7 cellular contexts compared by ENCODE assay signal in the genomic region with DNA sequence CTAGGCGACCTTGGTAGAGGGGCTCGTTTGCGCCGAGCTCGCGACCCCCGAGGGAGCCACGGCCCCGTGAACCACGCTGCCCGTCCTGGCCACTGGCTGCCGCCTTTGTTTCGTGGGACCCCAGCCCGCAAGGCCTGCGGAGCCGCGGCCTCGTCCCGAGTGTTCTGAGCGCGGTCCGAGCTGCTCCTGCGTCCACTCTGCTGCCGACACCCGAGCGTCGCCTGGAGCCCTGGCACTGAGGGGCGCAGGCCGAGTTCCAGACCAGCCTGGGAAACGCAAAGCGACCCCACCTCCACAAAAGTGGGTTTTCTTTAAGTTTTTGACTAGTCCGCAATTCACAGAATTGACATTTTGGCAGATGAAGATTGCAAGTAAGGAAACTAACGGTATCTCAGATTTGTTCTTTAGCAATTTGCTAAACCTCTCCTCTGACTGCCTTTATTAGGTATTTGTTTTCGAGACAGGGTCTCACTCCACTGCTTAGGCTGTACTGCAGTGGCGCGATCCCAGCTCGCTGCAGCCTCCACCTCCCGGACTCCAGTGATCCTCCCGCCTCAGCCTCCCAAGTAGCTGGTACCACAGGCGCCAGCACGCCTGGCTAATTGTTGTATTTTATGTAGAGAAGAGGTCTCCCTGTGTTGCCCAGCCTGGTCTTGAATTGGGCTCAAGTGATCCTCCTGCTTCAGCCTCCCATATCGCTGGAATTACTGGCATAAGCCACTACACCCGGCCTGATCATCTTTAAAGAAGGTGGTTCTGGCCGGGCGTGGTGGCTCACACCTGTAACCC. TPM values are rescaled to one million over a fixed set of nuclear protein-coding genes. Genes with fewer than 3 reads are reported as not detected.
A peak's percentile ranks its signal among the peaks of the same experiment; 100 is the strongest.
DNase-seq lines count a peak whose midpoint lies in the region; ATAC-seq and TF ChIP-seq lines count a peak whose summit lies in the region.

No MANE protein-coding gene starts in this region.

- H3K36me3 Mint-ChIP-seq in activated CD8-positive, alpha-beta T cell treated with anti-CD3 and anti-CD28 coated beads for 36 hours (ENCODE audit: low read depth): peaks cover 28% of the 10 kb centered on the region
- peaks cover 19% of the 10 kb centered on the region for H3K36me3 Mint-ChIP-seq in stimulated activated memory B cell treated with anti-CD40 and anti-IgM and Interleukin-4, amounts not matched to agents 10 μg/mL and 1 μg/mL and 100 μg/mL, for 72 hours

- intact Hi-C loops in HCT116 (cut with micrococcal nuclease): loop anchor here (2.0 to 5.0 kb wide), 3 partner anchors 29 to 113 kb away; a partner anchor contains a TSS
- intact Hi-C loops in activated CD8-positive, alpha-beta T cell treated with anti-CD3 and anti-CD28 coated beads for 36 hours (cut with micrococcal nuclease): no loop called here

- no peaks in the 10 kb centered on the region for H3K27me3 Mint-ChIP-seq in activated CD8-positive, alpha-beta T cell treated with anti-CD3 and anti-CD28 coated beads for 36 hours
- no peaks in the 10 kb centered on the region for H3K27me3 Mint-ChIP-seq in stimulated activated memory B cell treated with anti-CD40 and anti-IgM and Interleukin-4, amounts not matched to agents 10 μg/mL and 1 μg/mL and 100 μg/mL, for 72 hours

- H3K9ac ChIP-seq in HCT116 (ENCODE audit: low read length): peak overlapping the region; percentile 47

- POLR2A ChIA-PET in HCT116 (lab: Charles Lee): no interaction called here
- POLR2A ChIA-PET in activated CD8-positive, alpha-beta T cell treated with anti-CD3 and anti-CD28 coated beads for 36 hours (lab: Charles Lee): interaction anchor here (1.0 to 3.5 kb wide), 3 partner anchors 8 to 61 kb away, joined by 5 to 22 read pairs (median 6); a partner anchor contains a TSS

- peak overlapping the region; percentile 95 for H3K4me2 ChIP-seq in HCT116 (ENCODE audit: low read length)

- H3K36me3 ChIP-seq in HCT116 (ENCODE audit: control insufficient read depth in 1 of 2, insufficient read depth in 2 of 2, low read length in 2 of 2): peaks cover 0 to 19% of the 10 kb centered on the region in 2 experiments; a peak in 2 of 4 replicates
- H3K36me3 ChIP-seq in iPS DF 6.9 (ENCODE audit: control insufficient read depth, insufficient read depth, low read length): no peaks in the 10 kb centered on the region

- ATAC-seq in HCT116 (no peak), HG02763 (IDR thresholded peaks at IDR 0.05; ENCODE audit: unreplicated experiment) (no peak)
- ATAC-seq in activated CD8-positive, alpha-beta T cell treated with anti-CD3 and anti-CD28 coated beads for 36 hours: no peak
- no peak for ATAC-seq in stimulated activated memory B cell treated with anti-CD40 and anti-IgM and Interleukin-4, amounts not matched to agents 10 μg/mL and 1 μg/mL and 100 μg/mL, for 72 hours

- H3K4me3 ChIP-seq in HCT116 (replicated peaks in 1 of 2; ENCODE audit: low read depth in 1 of 2, low read length in 2 of 2): peak overlapping the region; percentile 31 to 98
- H3K4me3 ChIP-seq in iPS DF 6.9 (ENCODE audit: low read length): peak overlapping the region; percentile 59; the same call in 1 of the 2 replicates

- peaks cover 19% of the 10 kb centered on the region for H3K4me1 Mint-ChIP-seq in activated CD8-positive, alpha-beta T cell treated with anti-CD3 and anti-CD28 coated beads for 36 hours (ENCODE audit: low read depth)
- H3K4me1 Mint-ChIP-seq in stimulated activated memory B cell treated with anti-CD40 and anti-IgM and Interleukin-4, amounts not matched to agents 10 μg/mL and 1 μg/mL and 100 μg/mL, for 72 hours: peaks cover 51% of the 10 kb centered on the region

- peak overlapping the region; percentile 60 for H3K27ac ChIP-seq in HCT116 (ENCODE audit: low read depth, low read length)
- H3K27ac ChIP-seq in iPS DF 6.9 (ENCODE audit: low read length): no peak overlapping the region

- H2AFZ ChIP-seq in HCT116 (ENCODE audit: low read depth, low read length, poor library complexity, severe bottlenecking): no peak overlapping the region

- H3K4me1 ChIP-seq in HCT116 (ENCODE audit: control insufficient read depth in 1 of 2, insufficient read depth in 2 of 2, low read length in 2 of 2) (peaks cover 6 to 22% of the 10 kb centered on the region in 2 experiments; a peak in 3 of 4 replicates), iPS DF 6.9 (ENCODE audit: control insufficient read depth, insufficient read depth, low read length) (no peaks in the 10 kb centered on the region)

- H3K27me3 ChIP-seq in HCT116 (ENCODE audit: insufficient read depth, low read length) (no peaks in the 10 kb centered on the region), iPS DF 6.9 (ENCODE audit: control insufficient read depth, insufficient read depth, low read length) (no peaks in the 10 kb centered on the region)

- RAD21 ChIA-PET in HCT116 (lab: Charles Lee; ENCODE audit: low non-redundant PET in 1 of 2, low total read pairs in 2 of 2, uncharacterized antibody in 2 of 2, unreplicated experiment in 2 of 2): no interaction called here

- no peak for TF ChIP-seq POLR2A in HCT116 (IDR thresholded peaks at IDR 0.05; ENCODE audit: borderline replicate concordance, extremely low read depth, insufficient read depth, insufficient read length)

- H3K27ac Mint-ChIP-seq in activated CD8-positive, alpha-beta T cell treated with anti-CD3 and anti-CD28 coated beads for 36 hours: peak overlapping the region; percentile 57
- H3K27ac Mint-ChIP-seq in stimulated activated memory B cell treated with anti-CD40 and anti-IgM and Interleukin-4, amounts not matched to agents 10 μg/mL and 1 μg/mL and 100 μg/mL, for 72 hours: peak overlapping the region; percentile 100

- no peaks in the 10 kb centered on the region for H3K9me2 ChIP-seq in HCT116 (ENCODE audit: insufficient read depth)

- no peaks in the 10 kb centered on the region for H4K20me1 ChIP-seq in HCT116 (ENCODE audit: insufficient read depth)

- H3K9me3 Mint-ChIP-seq in activated CD8-positive, alpha-beta T cell treated with anti-CD3 and anti-CD28 coated beads for 36 hours: no peaks in the 10 kb centered on the region
- H3K9me3 Mint-ChIP-seq in stimulated activated memory B cell treated with anti-CD40 and anti-IgM and Interleukin-4, amounts not matched to agents 10 μg/mL and 1 μg/mL and 100 μg/mL, for 72 hours: no peaks in the 10 kb centered on the region

- CTCF ChIA-PET in HCT116 (lab: Charles Lee): no interaction called here
- CTCF ChIA-PET in activated CD8-positive, alpha-beta T cell treated with anti-CD3 and anti-CD28 coated beads for 36 hours (lab: Charles Lee): interaction anchor here (6.6 kb wide), 1 partner anchor 12 kb away, joined by 51 read pairs; no protein-coding TSS in a partner anchor

- WGBS in iPS DF 6.9 (ENCODE audit: insufficient coverage, insufficient read length): no CpG with 5 or more reads among the region's 45 CpGs

- no peak for TF ChIP-seq RAD21 in HCT116 (IDR thresholded peaks at IDR 0.05; ENCODE audit: low read depth)

- DNase-seq in HCT116 (ENCODE audit: low read depth, low spot score) (no peak), iPS DF 6.9 (ENCODE audit: low read depth, low spot score) (no peak), cerebellar cortex (ENCODE audit: low spot score) (no peak), SW480 (ENCODE audit: low spot score) (no peak)
- no peak for DNase-seq in activated CD8-positive, alpha-beta T cell treated with anti-CD3 and anti-CD28 coated beads for 36 hours

- peaks cover 37% of the 10 kb centered on the region for H3K79me2 ChIP-seq in HCT116 (ENCODE audit: insufficient read depth, low read length)

- BruUV-seq in HCT116 (replicated peaks; lab: Mats Ljungman, UMichigan): no TSS peak

- no peak for TF ChIP-seq CTCF in HCT116 (IDR thresholded peaks at IDR 0.05 in 2 of 3, conservative IDR thresholded peaks at IDR 0.05 in 1 of 3; ENCODE audit: borderline replicate concordance in 1 of 3, insufficient read depth in 1 of 3, low read depth in 2 of 3, low read length in 2 of 3)
- TF ChIP-seq CTCF in activated CD8-positive, alpha-beta T cell treated with anti-CD3 and anti-CD28 coated beads for 36 hours (IDR thresholded peaks at IDR 0.05): no peak

- H3K4me3 Mint-ChIP-seq in activated CD8-positive, alpha-beta T cell treated with anti-CD3 and anti-CD28 coated beads for 36 hours: peak overlapping the region; percentile 94
- peak overlapping the region; percentile 98 for H3K4me3 Mint-ChIP-seq in stimulated activated memory B cell treated with anti-CD40 and anti-IgM and Interleukin-4, amounts not matched to agents 10 μg/mL and 1 μg/mL and 100 μg/mL, for 72 hours

- H3K9me3 ChIP-seq in HCT116 (ENCODE audit: control insufficient read depth in 1 of 2, insufficient read depth in 1 of 2, low read depth in 1 of 2, low read length in 2 of 2) (no peaks in the 10 kb centered on the region; a peak in 1 of 4 replicates), iPS DF 6.9 (ENCODE audit: control insufficient read depth, insufficient read depth, low read length) (no peaks in the 10 kb centered on the region)

TF ChIP-seq in HCT116, 20 proteins besides CTCF, POLR2A, EP300 and RAD21 (continues in another document):
- no peak for TF ChIP-seq EGR1 (IDR thresholded peaks at IDR 0.05; ENCODE audit: low read depth)
- TF ChIP-seq, protein P1, sequence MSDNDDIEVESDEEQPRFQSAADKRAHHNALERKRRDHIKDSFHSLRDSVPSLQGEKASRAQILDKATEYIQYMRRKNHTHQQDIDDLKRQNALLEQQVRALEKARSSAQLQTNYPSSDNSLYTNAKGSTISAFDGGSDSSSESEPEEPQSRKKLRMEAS (IDR thresholded peaks at IDR 0.05): no peak; the same call in 1 of the 2 replicates
- TF ChIP-seq CBX3 (IDR thresholded peaks at IDR 0.05; ENCODE audit: low read depth): no peak
- no peak for TF ChIP-seq SRF (IDR thresholded peaks at IDR 0.05; ENCODE audit: low read depth)
- TF ChIP-seq, protein P2, sequence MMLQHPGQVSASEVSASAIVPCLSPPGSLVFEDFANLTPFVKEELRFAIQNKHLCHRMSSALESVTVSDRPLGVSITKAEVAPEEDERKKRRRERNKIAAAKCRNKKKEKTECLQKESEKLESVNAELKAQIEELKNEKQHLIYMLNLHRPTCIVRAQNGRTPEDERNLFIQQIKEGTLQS (IDR thresholded peaks at IDR 0.05): no peak

RNA-seq across cellular contexts. Expression of a gene that starts 0.9 kb away (rescaled TPM):
- 120 TPM for total RNA-seq in HCT116 (2021; ENCODE audit: unreplicated experiment)
- 128 and 151 TPM in 2 replicates for polyA plus RNA-seq in HCT116 (2012)
- 100 to 1,000 TPM; 105 to 110 TPM for total RNA-seq in activated CD8-positive, alpha-beta T cell treated with anti-CD3 and anti-CD28 coated beads for 36 hours

RNA-seq across cellular contexts. Expression of a gene that starts 27.5 kb away (rescaled TPM):
- total RNA-seq in HCT116 (2021; ENCODE audit: unreplicated experiment): 104 TPM
- polyA plus RNA-seq in HCT116 (2012): 118 and 126 TPM in 2 replicates
- total RNA-seq in activated CD8-positive, alpha-beta T cell treated with anti-CD3 and anti-CD28 coated beads for 36 hours: 10 to 100 TPM; 30.4 to 34.6 TPM

RNA-seq across cellular contexts. Expression of a gene that starts 29.4 kb away (rescaled TPM):
- total RNA-seq in HCT116 (2021; ENCODE audit: unreplicated experiment): 9.1 TPM
- polyA plus RNA-seq in HCT116 (2012): 6.3 and 6.5 TPM in 2 replicates
- under 1 TPM; 0.67 to 0.99 TPM for total RNA-seq in activated CD8-positive, alpha-beta T cell treated with anti-CD3 and anti-CD28 coated beads for 36 hours

RNA-seq across cellular contexts. Expression of a gene that starts 52.6 kb away (rescaled TPM):
- total RNA-seq in HCT116 (2021; ENCODE audit: unreplicated experiment): 9.5 TPM
- 7.1 and 7.6 TPM in 2 replicates for polyA plus RNA-seq in HCT116 (2012)
- 1 to 10 TPM in 1 of 2 experiments, under 1 TPM in 1; 0.88 to 1.3 TPM for total RNA-seq in activated CD8-positive, alpha-beta T cell treated with anti-CD3 and anti-CD28 coated beads for 36 hours

RNA-seq across cellular contexts. Expression of a gene that starts 52.8 kb away (rescaled TPM):
- total RNA-seq in HCT116 (2021; ENCODE audit: unreplicated experiment): 35.9 TPM
- polyA plus RNA-seq in HCT116 (2012): 43.6 and 64.9 TPM in 2 replicates
- total RNA-seq in activated CD8-positive, alpha-beta T cell treated with anti-CD3 and anti-CD28 coated beads for 36 hours: 10 to 100 TPM; 16.8 to 17.3 TPM
